In the genomic region with DNA sequence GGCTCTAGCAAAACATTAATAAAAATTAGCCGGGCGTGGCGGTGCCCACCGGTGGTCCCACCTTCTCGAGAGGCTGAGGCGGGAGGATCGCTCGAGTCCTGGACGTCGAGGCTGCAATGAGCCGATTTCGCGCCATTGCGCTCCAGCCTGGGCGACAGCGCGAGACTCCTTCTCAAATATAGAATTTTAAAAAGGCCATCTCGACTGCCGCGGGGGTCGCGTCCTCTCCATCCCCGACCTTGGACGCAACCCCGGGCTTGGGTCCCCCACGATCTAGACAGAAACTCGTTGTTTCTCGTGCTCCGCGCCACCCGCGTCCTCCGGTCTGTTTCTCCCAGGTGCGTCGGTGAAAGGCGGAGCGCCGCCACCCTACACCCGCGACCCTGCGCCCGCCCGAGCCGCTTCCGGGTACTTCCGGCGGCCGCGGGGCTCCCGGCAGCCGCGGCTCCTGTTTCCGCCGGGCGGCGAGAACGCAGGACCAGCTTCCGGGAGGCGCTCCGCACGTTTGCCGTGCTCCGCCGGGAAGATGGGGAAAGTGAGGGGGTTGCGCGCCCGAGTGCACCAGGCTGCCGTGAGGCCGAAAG, we compare ENCODE assay signal across 1 cellular context.
A peak's percentile ranks its signal among the peaks of the same experiment; 100 is the strongest.
TF ChIP-seq lines count a peak whose summit lies in the region.

A gene with protein sequence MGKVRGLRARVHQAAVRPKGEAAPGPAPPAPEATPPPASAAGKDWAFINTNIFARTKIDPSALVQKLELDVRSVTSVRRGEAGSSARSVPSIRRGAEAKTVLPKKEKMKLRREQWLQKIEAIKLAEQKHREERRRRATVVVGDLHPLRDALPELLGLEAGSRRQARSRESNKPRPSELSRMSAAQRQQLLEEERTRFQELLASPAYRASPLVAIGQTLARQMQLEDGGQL (plus strand): TSS at position 498 of the 584 bp plus-strand sequence. CDS start 29 bp downstream, at position 527.

TF ChIP-seq in K562, 482 proteins besides CTCF, POLR2A, EP300 and RAD21 (continued from another document and continues in another):
- 0 out of 2 replicates have a peak, but pooled peaks have one; percentile 23 for TF ChIP-seq MIER1 (IDR thresholded peaks at IDR 0.05; ENCODE audit: low read depth)
- no peak for TF ChIP-seq ZNF197 (CRISPR knock-in tag; IDR thresholded peaks at IDR 0.05; ENCODE audit: low read depth)
- TF ChIP-seq NBN (IDR thresholded peaks at IDR 0.05; ENCODE audit: low read depth) = peak; percentile 80
- TF ChIP-seq CCNT2 (IDR thresholded peaks at IDR 0.05; ENCODE audit: borderline replicate concordance, extremely low read depth, insufficient read length, low read depth, low read length) = peak; percentile 89
- peak; percentile 18; the same call in 1 of the 2 replicates for TF ChIP-seq KLF13 (tag; IDR thresholded peaks at IDR 0.05; ENCODE audit: borderline replicate concordance, low read depth)
- peak; percentile 15; the same call in 1 of the 2 replicates for TF ChIP-seq HIVEP1 (CRISPR knock-in tag; IDR thresholded peaks at IDR 0.05)
- TF ChIP-seq TRIM24 (IDR thresholded peaks at IDR 0.05) = peak in 1 of 2 experiments; percentile 99; a peak in 2 of 4 replicates
- peak; percentile 45 to 80; a peak in 3 of 4 replicates for TF ChIP-seq HDAC1 (IDR thresholded peaks at IDR 0.05)
- TF ChIP-seq SMARCA4 (IDR thresholded peaks at IDR 0.05) = peak; percentile 42; the same call in 1 of the 2 replicates
- 0 out of 2 replicates have a peak, but pooled peaks have one; percentile 16 for TF ChIP-seq PRMT5 (CRISPR knock-in tag; IDR thresholded peaks at IDR 0.05)
- TF ChIP-seq, protein P1, sequence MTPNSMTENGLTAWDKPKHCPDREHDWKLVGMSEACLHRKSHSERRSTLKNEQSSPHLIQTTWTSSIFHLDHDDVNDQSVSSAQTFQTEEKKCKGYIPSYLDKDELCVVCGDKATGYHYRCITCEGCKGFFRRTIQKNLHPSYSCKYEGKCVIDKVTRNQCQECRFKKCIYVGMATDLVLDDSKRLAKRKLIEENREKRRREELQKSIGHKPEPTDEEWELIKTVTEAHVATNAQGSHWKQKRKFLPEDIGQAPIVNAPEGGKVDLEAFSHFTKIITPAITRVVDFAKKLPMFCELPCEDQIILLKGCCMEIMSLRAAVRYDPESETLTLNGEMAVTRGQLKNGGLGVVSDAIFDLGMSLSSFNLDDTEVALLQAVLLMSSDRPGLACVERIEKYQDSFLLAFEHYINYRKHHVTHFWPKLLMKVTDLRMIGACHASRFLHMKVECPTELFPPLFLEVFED (CRISPR knock-in tag; conservative IDR thresholded peaks at IDR 0.05) = peak; percentile 78; the same call in 1 of the 2 replicates
- TF ChIP-seq GTF2A2 (tag; IDR thresholded peaks at IDR 0.05) = peak; percentile 65; the same call in 1 of the 2 replicates
- TF ChIP-seq SMAD4 (CRISPR knock-in tag; conservative IDR thresholded peaks at IDR 0.05) = peak; percentile 92
- TF ChIP-seq E2F3 (CRISPR knock-in tag; IDR thresholded peaks at IDR 0.05) = peak; percentile 71; the same call in 1 of the 2 replicates
- peak; percentile 83; the same call in 1 of the 2 replicates for TF ChIP-seq GABPB2 (CRISPR knock-in tag; conservative IDR thresholded peaks at IDR 0.05)
- TF ChIP-seq ETV1 (tag; conservative IDR thresholded peaks at IDR 0.05; ENCODE audit: low read depth) = peak; percentile 70
- peak; percentile 91 for TF ChIP-seq MTA3 (IDR thresholded peaks at IDR 0.05; ENCODE audit: borderline replicate concordance)
- TF ChIP-seq NFRKB (IDR thresholded peaks at IDR 0.05; ENCODE audit: low read depth) = peak; percentile 82
- TF ChIP-seq, protein P2, sequence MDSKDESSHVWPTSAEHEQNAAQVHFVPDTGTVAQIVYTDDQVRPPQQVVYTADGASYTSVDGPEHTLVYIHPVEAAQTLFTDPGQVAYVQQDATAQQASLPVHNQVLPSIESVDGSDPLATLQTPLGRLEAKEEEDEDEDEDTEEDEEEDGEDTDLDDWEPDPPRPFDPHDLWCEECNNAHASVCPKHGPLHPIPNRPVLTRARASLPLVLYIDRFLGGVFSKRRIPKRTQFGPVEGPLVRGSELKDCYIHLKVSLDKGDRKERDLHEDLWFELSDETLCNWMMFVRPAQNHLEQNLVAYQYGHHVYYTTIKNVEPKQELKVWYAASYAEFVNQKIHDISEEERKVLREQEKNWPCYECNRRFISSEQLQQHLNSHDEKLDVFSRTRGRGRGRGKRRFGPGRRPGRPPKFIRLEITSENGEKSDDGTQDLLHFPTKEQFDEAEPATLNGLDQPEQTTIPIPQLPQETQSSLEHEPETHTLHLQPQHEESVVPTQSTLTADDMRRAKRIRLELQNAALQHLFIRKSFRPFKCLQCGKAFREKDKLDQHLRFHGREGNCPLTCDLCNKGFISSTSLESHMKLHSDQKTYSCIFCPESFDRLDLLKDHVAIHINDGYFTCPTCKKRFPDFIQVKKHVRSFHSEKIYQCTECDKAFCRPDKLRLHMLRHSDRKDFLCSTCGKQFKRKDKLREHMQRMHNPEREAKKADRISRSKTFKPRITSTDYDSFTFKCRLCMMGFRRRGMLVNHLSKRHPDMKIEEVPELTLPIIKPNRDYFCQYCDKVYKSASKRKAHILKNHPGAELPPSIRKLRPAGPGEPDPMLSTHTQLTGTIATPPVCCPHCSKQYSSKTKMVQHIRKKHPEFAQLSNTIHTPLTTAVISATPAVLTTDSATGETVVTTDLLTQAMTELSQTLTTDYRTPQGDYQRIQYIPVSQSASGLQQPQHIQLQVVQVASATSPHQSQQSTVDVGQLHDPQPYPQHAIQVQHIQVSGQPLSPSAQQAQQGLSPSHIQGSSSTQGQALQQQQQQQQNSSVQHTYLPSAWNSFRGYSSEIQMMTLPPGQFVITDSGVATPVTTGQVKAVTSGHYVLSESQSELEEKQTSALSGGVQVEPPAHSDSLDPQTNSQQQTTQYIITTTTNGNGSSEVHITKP (IDR thresholded peaks at IDR 0.05; ENCODE audit: partially characterized antibody) = peak; percentile 60
- no peak for TF ChIP-seq HLTF (IDR thresholded peaks at IDR 0.05)
- TF ChIP-seq RUNX1 (IDR thresholded peaks at IDR 0.05; ENCODE audit: low read depth) = 0 out of 2 replicates have a peak, but pooled peaks have one; percentile 40
- peak; percentile 6 to 38; a peak in 1 of 4 replicates for TF ChIP-seq TEAD1 (CRISPR knock-in tag; IDR thresholded peaks at IDR 0.05)
- TF ChIP-seq PHF20 (IDR thresholded peaks at IDR 0.05; ENCODE audit: partially characterized antibody) = peak; percentile 94
- TF ChIP-seq, protein P3, sequence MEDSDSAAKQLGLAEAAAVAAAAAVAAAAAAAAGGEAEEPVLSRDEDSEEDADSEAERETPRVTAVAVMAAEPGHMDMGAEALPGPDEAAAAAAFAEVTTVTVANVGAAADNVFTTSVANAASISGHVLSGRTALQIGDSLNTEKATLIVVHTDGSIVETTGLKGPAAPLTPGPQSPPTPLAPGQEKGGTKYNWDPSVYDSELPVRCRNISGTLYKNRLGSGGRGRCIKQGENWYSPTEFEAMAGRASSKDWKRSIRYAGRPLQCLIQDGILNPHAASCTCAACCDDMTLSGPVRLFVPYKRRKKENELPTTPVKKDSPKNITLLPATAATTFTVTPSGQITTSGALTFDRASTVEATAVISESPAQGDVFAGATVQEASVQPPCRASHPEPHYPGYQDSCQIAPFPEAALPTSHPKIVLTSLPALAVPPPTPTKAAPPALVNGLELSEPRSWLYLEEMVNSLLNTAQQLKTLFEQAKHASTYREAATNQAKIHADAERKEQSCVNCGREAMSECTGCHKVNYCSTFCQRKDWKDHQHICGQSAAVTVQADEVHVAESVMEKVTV (CRISPR knock-in tag; IDR thresholded peaks at IDR 0.05) = 0 out of 2 replicates have a peak, but pooled peaks have one; percentile 11
- TF ChIP-seq TSC22D4 (tag; IDR thresholded peaks at IDR 0.05) = no peak
- peak; percentile 99 for TF ChIP-seq KAT7 (CRISPR knock-in tag; IDR thresholded peaks at IDR 0.05; ENCODE audit: borderline replicate concordance)
- TF ChIP-seq NR2C2 (CRISPR knock-in tag; IDR thresholded peaks at IDR 0.05) = peak; percentile 89
- TF ChIP-seq NR2C2 (tag; IDR thresholded peaks at IDR 0.05) = peak; percentile 98
- TF ChIP-seq, protein P4, sequence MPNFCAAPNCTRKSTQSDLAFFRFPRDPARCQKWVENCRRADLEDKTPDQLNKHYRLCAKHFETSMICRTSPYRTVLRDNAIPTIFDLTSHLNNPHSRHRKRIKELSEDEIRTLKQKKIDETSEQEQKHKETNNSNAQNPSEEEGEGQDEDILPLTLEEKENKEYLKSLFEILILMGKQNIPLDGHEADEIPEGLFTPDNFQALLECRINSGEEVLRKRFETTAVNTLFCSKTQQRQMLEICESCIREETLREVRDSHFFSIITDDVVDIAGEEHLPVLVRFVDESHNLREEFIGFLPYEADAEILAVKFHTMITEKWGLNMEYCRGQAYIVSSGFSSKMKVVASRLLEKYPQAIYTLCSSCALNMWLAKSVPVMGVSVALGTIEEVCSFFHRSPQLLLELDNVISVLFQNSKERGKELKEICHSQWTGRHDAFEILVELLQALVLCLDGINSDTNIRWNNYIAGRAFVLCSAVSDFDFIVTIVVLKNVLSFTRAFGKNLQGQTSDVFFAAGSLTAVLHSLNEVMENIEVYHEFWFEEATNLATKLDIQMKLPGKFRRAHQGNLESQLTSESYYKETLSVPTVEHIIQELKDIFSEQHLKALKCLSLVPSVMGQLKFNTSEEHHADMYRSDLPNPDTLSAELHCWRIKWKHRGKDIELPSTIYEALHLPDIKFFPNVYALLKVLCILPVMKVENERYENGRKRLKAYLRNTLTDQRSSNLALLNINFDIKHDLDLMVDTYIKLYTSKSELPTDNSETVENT (CRISPR knock-in tag; IDR thresholded peaks at IDR 0.05) = peak; percentile 95
- TF ChIP-seq ZNF668 (CRISPR knock-in tag; IDR thresholded peaks at IDR 0.05) = peak; percentile 66
- 0 out of 2 replicates have a peak, but pooled peaks have one; percentile 34 for TF ChIP-seq EHMT2 (IDR thresholded peaks at IDR 0.05)
- TF ChIP-seq, protein P5, sequence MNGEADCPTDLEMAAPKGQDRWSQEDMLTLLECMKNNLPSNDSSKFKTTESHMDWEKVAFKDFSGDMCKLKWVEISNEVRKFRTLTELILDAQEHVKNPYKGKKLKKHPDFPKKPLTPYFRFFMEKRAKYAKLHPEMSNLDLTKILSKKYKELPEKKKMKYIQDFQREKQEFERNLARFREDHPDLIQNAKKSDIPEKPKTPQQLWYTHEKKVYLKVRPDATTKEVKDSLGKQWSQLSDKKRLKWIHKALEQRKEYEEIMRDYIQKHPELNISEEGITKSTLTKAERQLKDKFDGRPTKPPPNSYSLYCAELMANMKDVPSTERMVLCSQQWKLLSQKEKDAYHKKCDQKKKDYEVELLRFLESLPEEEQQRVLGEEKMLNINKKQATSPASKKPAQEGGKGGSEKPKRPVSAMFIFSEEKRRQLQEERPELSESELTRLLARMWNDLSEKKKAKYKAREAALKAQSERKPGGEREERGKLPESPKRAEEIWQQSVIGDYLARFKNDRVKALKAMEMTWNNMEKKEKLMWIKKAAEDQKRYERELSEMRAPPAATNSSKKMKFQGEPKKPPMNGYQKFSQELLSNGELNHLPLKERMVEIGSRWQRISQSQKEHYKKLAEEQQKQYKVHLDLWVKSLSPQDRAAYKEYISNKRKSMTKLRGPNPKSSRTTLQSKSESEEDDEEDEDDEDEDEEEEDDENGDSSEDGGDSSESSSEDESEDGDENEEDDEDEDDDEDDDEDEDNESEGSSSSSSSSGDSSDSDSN (IDR thresholded peaks at IDR 0.05; ENCODE audit: borderline replicate concordance in 1 of 2, low read depth in 2 of 2, low read length in 2 of 2) = peak; percentile 84 to 90; a peak in 2 of 4 replicates
- TF ChIP-seq, protein P6, sequence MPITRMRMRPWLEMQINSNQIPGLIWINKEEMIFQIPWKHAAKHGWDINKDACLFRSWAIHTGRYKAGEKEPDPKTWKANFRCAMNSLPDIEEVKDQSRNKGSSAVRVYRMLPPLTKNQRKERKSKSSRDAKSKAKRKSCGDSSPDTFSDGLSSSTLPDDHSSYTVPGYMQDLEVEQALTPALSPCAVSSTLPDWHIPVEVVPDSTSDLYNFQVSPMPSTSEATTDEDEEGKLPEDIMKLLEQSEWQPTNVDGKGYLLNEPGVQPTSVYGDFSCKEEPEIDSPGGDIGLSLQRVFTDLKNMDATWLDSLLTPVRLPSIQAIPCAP (CRISPR knock-in tag; IDR thresholded peaks at IDR 0.05; ENCODE audit: borderline replicate concordance) = 0 out of 2 replicates have a peak, but pooled peaks have one; percentile 50
- TF ChIP-seq, protein P7, sequence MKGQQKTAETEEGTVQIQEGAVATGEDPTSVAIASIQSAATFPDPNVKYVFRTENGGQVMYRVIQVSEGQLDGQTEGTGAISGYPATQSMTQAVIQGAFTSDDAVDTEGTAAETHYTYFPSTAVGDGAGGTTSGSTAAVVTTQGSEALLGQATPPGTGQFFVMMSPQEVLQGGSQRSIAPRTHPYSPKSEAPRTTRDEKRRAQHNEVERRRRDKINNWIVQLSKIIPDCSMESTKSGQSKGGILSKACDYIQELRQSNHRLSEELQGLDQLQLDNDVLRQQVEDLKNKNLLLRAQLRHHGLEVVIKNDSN (CRISPR knock-in tag; IDR thresholded peaks at IDR 0.05) = no peak
- TF ChIP-seq, protein P8, sequence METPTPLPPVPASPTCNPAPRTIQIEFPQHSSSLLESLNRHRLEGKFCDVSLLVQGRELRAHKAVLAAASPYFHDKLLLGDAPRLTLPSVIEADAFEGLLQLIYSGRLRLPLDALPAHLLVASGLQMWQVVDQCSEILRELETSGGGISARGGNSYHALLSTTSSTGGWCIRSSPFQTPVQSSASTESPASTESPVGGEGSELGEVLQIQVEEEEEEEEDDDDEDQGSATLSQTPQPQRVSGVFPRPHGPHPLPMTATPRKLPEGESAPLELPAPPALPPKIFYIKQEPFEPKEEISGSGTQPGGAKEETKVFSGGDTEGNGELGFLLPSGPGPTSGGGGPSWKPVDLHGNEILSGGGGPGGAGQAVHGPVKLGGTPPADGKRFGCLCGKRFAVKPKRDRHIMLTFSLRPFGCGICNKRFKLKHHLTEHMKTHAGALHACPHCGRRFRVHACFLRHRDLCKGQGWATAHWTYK (CRISPR knock-in tag; IDR thresholded peaks at IDR 0.05) = peak; percentile 79; the same call in 1 of the 2 replicates
- TF ChIP-seq RFX7 (CRISPR knock-in tag; IDR thresholded peaks at IDR 0.05) = peak; percentile 75; the same call in 1 of the 2 replicates
- no peak for TF ChIP-seq DACH1 (IDR thresholded peaks at IDR 0.05; ENCODE audit: partially characterized antibody)
- TF ChIP-seq, protein P9, sequence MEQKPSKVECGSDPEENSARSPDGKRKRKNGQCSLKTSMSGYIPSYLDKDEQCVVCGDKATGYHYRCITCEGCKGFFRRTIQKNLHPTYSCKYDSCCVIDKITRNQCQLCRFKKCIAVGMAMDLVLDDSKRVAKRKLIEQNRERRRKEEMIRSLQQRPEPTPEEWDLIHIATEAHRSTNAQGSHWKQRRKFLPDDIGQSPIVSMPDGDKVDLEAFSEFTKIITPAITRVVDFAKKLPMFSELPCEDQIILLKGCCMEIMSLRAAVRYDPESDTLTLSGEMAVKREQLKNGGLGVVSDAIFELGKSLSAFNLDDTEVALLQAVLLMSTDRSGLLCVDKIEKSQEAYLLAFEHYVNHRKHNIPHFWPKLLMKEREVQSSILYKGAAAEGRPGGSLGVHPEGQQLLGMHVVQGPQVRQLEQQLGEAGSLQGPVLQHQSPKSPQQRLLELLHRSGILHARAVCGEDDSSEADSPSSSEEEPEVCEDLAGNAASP (IDR thresholded peaks at IDR 0.05) = no peak
- TF ChIP-seq, protein P10, sequence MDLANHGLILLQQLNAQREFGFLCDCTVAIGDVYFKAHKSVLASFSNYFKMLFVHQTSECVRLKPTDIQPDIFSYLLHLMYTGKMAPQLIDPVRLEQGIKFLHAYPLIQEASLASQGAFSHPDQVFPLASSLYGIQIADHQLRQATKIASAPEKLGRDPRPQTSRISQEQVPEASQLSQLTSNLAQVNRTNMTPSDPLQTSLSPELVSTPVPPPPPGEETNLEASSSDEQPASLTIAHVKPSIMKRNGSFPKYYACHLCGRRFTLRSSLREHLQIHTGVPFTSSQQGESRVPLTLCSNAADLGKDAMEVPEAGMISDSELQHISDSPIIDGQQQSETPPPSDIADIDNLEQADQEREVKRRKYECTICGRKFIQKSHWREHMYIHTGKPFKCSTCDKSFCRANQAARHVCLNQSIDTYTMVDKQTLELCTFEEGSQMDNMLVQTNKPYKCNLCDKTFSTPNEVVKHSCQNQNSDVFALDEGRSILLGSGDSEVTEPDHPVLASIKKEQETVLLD (IDR thresholded peaks at IDR 0.05) = peak; percentile 61; the same call in 1 of the 2 replicates
